ENCODE assay signal across 6 cellular contexts in the genomic region with DNA sequence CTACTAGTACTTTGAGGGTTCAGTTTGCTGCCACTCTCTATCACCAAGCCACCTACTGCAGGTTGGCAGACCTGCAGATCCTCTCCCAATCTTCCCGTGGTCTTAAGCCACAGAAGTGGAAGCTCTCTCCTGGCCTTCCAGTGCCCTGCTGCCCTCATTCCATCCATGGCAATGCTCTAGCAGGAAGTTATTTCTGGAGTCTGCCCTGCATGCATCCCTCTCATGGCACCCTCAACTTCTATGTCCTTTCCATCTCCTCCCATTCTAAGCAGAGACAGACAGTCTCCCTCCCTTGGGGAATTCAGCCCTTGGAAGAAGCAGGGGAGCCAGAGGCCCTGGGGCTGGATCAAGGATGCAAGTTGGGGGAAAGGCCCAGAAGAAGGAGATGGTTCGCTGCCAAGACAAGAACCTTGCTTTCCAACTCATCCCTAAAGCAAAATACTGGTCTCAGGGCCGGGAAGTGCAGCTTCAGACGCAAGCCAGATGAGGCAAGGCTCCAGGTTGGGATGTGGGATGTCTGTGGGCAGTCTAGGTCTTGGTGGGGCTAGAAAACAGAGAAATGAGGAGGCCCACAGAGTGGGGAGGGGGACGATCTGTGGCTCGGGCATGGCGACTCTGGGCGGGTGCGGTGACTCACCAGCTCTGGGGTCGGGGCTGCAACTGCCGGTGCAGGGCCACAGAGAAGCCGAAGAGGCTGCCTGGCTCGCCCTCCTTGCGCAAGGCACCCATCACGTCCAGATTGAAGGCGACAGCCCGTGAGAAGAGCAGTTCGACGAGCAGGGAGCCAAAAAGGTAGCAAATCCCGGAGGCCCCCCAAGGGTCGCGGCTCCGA. TPM values are rescaled to one million over a fixed set of nuclear protein-coding genes. Genes with fewer than 3 reads are reported as not detected.
A peak's percentile ranks its signal among the peaks of the same experiment; 100 is the strongest.
DNase-seq lines count a peak whose midpoint lies in the region; ATAC-seq, FAIRE-seq and TF ChIP-seq lines count a peak whose summit lies in the region.

No MANE protein-coding gene starts in this region.

- H3K4me3 Mint-ChIP-seq in natural killer cell treated with Interleukin-12 subunit alpha and Interleukin-12 subunit beta and Interleukin-15 and Interleukin-18, amount 100 ng/mL, for 72 hours: peak overlapping the region; percentile 80

- peak overlapping the region; percentile 66 for H3K4me3 ChIP-seq in HL-60 (replicated peaks; ENCODE audit: insufficient read depth, low read length)
- H3K4me3 ChIP-seq in GM12878: no peak overlapping the region

- TF ChIP-seq EP300 in GM12878 (IDR thresholded peaks at IDR 0.05; ENCODE audit: borderline replicate concordance in 1 of 2, control insufficient read depth in 1 of 2, low read depth in 2 of 2, low read length in 2 of 2): no peak

- TF ChIP-seq POLR2A in GM12878 (IDR thresholded peaks at IDR 0.05; ENCODE audit: low read depth, low read length): no peak

- 27% methylated on average over 23 of the region's 23 CpGs for whole genome bisulfite sequencing in GM12878 (ENCODE audit: insufficient coverage, insufficient replicate concordance, low lambda C conversion rate, missing lambda C conversion rate)

- peak overlapping the region; percentile 51; the same call in 1 of the 2 replicates for H3K4me2 ChIP-seq in GM12878 (ENCODE audit: control insufficient read depth, insufficient read depth)

- TF ChIP-seq RAD21 in GM12878 (IDR thresholded peaks at IDR 0.05; ENCODE audit: insufficient read depth, low read depth, low read length): no peak

- no peaks in the 10 kb centered on the region for H3K9me3 Mint-ChIP-seq in natural killer cell treated with Interleukin-12 subunit alpha and Interleukin-12 subunit beta and Interleukin-15 and Interleukin-18, amount 100 ng/mL, for 72 hours

- H3K4me1 ChIP-seq in GM12878 (ENCODE audit: control insufficient read depth, insufficient read depth, low read length): peaks cover 6% of the 10 kb centered on the region; the same call in 1 of the 2 replicates

- H3K36me3 Mint-ChIP-seq in natural killer cell treated with Interleukin-12 subunit alpha and Interleukin-12 subunit beta and Interleukin-15 and Interleukin-18, amount 100 ng/mL, for 72 hours: no peaks in the 10 kb centered on the region

- RAD21 ChIA-PET in GM12878 (lab: Charles Lee; ENCODE audit: unreplicated experiment): interaction anchor here (1.4 to 1.5 kb wide), 2 partner anchors 31 to 34 kb away, joined by 3 to 6 read pairs; no protein-coding TSS in a partner anchor

- intact Hi-C loops in GM12878 (cut with micrococcal nuclease; ENCODE audit: unreplicated experiment): no loop called here

- no TSS peak for BruUV-seq in GM12878 (replicated peaks; lab: Mats Ljungman, UMichigan)

- no peak overlapping the region for H2AFZ ChIP-seq in GM12878 (ENCODE audit: control insufficient read depth, low read depth, low read length)

- H3K9ac ChIP-seq in GM12878 (ENCODE audit: control insufficient read depth, insufficient read depth, low read length): no peak overlapping the region

- POLR2A ChIA-PET in GM12878 (lab: Charles Lee): interaction anchor here (0.6 kb wide), 1 partner anchor 22 kb away, joined by 3 read pairs; a partner anchor contains a TSS

- no peak for FAIRE-seq in GM12878 (lab: Jason Lieb, UNC)

- H3K27me3 ChIP-seq in HL-60 (ENCODE audit: insufficient read depth, poor library complexity, severe bottlenecking) (peaks cover 8% of the 10 kb centered on the region), GM12878 (replicated peaks in 1 of 2; ENCODE audit: control insufficient read depth in 2 of 2, insufficient read depth in 2 of 2, low read length in 1 of 2) (peaks cover 0 to 5% of the 10 kb centered on the region in 2 experiments; a peak in 2 of 4 replicates)

- no peaks in the 10 kb centered on the region for H3K36me3 ChIP-seq in GM12878 (ENCODE audit: control insufficient read depth in 2 of 2, insufficient read depth in 2 of 2, low read length in 1 of 2)

- no peak for DNase-seq in HL-60 (ENCODE audit: low read depth in 1 of 2, low spot score in 1 of 2)
- no peak for DNase-seq in GM12878 (ENCODE audit: low read depth, low spot score)
- DNase-seq in natural killer cell treated with Interleukin-12 subunit alpha and Interleukin-12 subunit beta and Interleukin-15 and Interleukin-18, amount 100 ng/mL, for 72 hours (ENCODE audit: low spot score): no peak

- H3K79me2 ChIP-seq in GM12878 (ENCODE audit: control insufficient read depth, insufficient read depth, low read length): no peaks in the 10 kb centered on the region

- in situ Hi-C loops in GM12878 (cut with MboI): no loop called here

- H4K20me1 ChIP-seq in GM12878 (ENCODE audit: control insufficient read depth, insufficient read depth): no peaks in the 10 kb centered on the region

- TF ChIP-seq CTCF in HL-60 (IDR thresholded peaks at IDR 0.05; ENCODE audit: insufficient read depth, low read length) (no peak), GM12878 (IDR thresholded peaks at IDR 0.05 in 2 of 3, conservative IDR thresholded peaks at IDR 0.05 in 1 of 3; ENCODE audit: control insufficient read depth in 2 of 3, extremely low read depth in 1 of 3, insufficient read depth in 1 of 3, low read depth in 3 of 3, low read length in 3 of 3) (no peak)

- ATAC-seq in GM12878 (0 out of 3 replicates have a peak, but pooled peaks have one; percentile 12), HG03460 (IDR thresholded peaks at IDR 0.05; ENCODE audit: unreplicated experiment) (no peak), HG02852 (IDR thresholded peaks at IDR 0.05; ENCODE audit: unreplicated experiment) (no peak), HG03159 (IDR thresholded peaks at IDR 0.05; ENCODE audit: unreplicated experiment) (no peak)
- ATAC-seq in natural killer cell treated with Interleukin-12 subunit alpha and Interleukin-12 subunit beta and Interleukin-15 and Interleukin-18, amount 100 ng/mL, for 72 hours: peak; percentile 51 to 64

- peaks cover 26 to 37% of the 10 kb centered on the region in 2 donors for H3K27me3 Mint-ChIP-seq in natural killer cell treated with Interleukin-12 subunit alpha and Interleukin-12 subunit beta and Interleukin-15 and Interleukin-18, amount 100 ng/mL, for 72 hours

- H3K9me3 ChIP-seq in GM12878 (replicated peaks; ENCODE audit: control insufficient read depth, insufficient read depth, low read length): no peaks in the 10 kb centered on the region

- H3K27ac Mint-ChIP-seq in natural killer cell treated with Interleukin-12 subunit alpha and Interleukin-12 subunit beta and Interleukin-15 and Interleukin-18, amount 100 ng/mL, for 72 hours: peak overlapping the region in 1 of 2 donors; percentile 43

- H3K27ac ChIP-seq in HL-60 (replicated peaks) (no peak overlapping the region), GM12878 (ENCODE audit: control insufficient read depth, insufficient read depth) (no peak overlapping the region)

- CTCF ChIA-PET in GM12878 (lab: Yijun Ruan, JAX): interaction anchor here (1.0 to 2.7 kb wide), 7 partner anchors 9 to 52 kb away, joined by 3 to 13 read pairs (median 4); a partner anchor contains a TSS

- peaks cover 19 to 22% of the 10 kb centered on the region in 2 donors for H3K4me1 Mint-ChIP-seq in natural killer cell treated with Interleukin-12 subunit alpha and Interleukin-12 subunit beta and Interleukin-15 and Interleukin-18, amount 100 ng/mL, for 72 hours (ENCODE audit: low read depth in 2 of 2)

- SMC1A ChIA-PET in GM12878 (lab: Charles Lee; ENCODE audit: uncharacterized antibody, unreplicated experiment): interaction anchor here (1.6 to 2.5 kb wide), 2 partner anchors 26 to 50 kb away, joined by 3 to 9 read pairs; a partner anchor contains a TSS

RNA-seq across cellular contexts. Expression of a gene that starts 0.6 kb away (rescaled TPM):
- 18.5 and 21.9 TPM in 2 replicates for total RNA-seq in GM12878 (2013; cell fraction: nucleolus; rRNA removed)
- total RNA-seq in GM12878 (2014; rRNA removed) (2.5 and 2.6 TPM in 2 replicates), GM12878 (2014; rRNA removed; fragmentation: Illumina TruSeq; extraction: Trizol) (0.69 and 1.0 TPM in 2 replicates), GM12878 (2021) (2.8 and 3.8 TPM in 2 replicates)
- 1.5 TPM for polyA plus RNA-seq in GM12878 (2011; ENCODE audit: low read depth)
- polyA plus RNA-seq in GM12878 (2011; rRNA removed) (3.4 and 5.1 TPM in 2 replicates), GM12878 (2014; fragmentation: Illumina TruSeq; extraction: Trizol) (1.4 TPM in 1 of 2 replicates, not detected in the other), GM12878 (2014; fragmentation: Nextera tagmentation; extraction: Ambion mirVana) (under 1 TPM; 0.18 to 0.39 TPM), GM12878 (2014; rRNA removed) (2.6 and 4.4 TPM in 2 replicates), GM12878 (2016; fragmentation: Nextera tagmentation; extraction: Ambion mirVana) (1 to 10 TPM; 1.4 to 1.6 TPM)
- polyA plus RNA-seq in GM12878 (2011; cell fraction: cytosol; rRNA removed): 2.2 and 3.6 TPM in 2 replicates
- 83.9 and 96.1 TPM in 2 replicates for polyA plus RNA-seq in GM12878 (2011; cell fraction: nucleus; rRNA removed)
- 4.8 and 5.6 TPM in 2 replicates for polyA plus RNA-seq in GM12878 (2012)
- polyA minus RNA-seq in GM12878 (2011; rRNA and poly(A)+ RNA removed): 2.9 and 4.3 TPM in 2 replicates
- polyA minus RNA-seq in GM12878 (2011; cell fraction: cytosol; rRNA and poly(A)+ RNA removed): 0.80 and 1.4 TPM in 2 replicates
- polyA minus RNA-seq in GM12878 (2011; cell fraction: nucleus; rRNA and poly(A)+ RNA removed): 9.2 and 9.6 TPM in 2 replicates
- total RNA-seq in natural killer cell treated with Interleukin-12 subunit alpha and Interleukin-12 subunit beta and Interleukin-15 and Interleukin-18, amount 100 ng/mL, for 72 hours: 1 to 10 TPM; 2.1 to 4.2 TPM

RNA-seq across cellular contexts. Expression of a gene that starts 8.8 kb away (rescaled TPM):
- 25.1 and 33.4 TPM in 2 replicates for total RNA-seq in GM12878 (2013; cell fraction: nucleolus; rRNA removed)
- 134 and 144 TPM in 2 replicates for total RNA-seq in GM12878 (2014; rRNA removed)
- total RNA-seq in GM12878 (2014; rRNA removed; fragmentation: Illumina TruSeq; extraction: Trizol): 126 and 128 TPM in 2 replicates
- total RNA-seq in GM12878 (2021): 131 and 141 TPM in 2 replicates
- 91.5 TPM for polyA plus RNA-seq in GM12878 (2011; ENCODE audit: low read depth)
- 102 and 156 TPM in 2 replicates for polyA plus RNA-seq in GM12878 (2011; rRNA removed)
- 248 and 288 TPM in 2 replicates for polyA plus RNA-seq in GM12878 (2011; cell fraction: cytosol; rRNA removed)
- polyA plus RNA-seq in GM12878 (2011; cell fraction: nucleus; rRNA removed): 100 and 116 TPM in 2 replicates
- 142 and 151 TPM in 2 replicates for polyA plus RNA-seq in GM12878 (2012)
- 86.6 and 141 TPM in 2 replicates for polyA plus RNA-seq in GM12878 (2014; fragmentation: Illumina TruSeq; extraction: Trizol)
- polyA plus RNA-seq in GM12878 (2014; fragmentation: Nextera tagmentation; extraction: Ambion mirVana): 100 to 1,000 TPM; 264 to 285 TPM
- polyA plus RNA-seq in GM12878 (2014; rRNA removed): 176 and 185 TPM in 2 replicates
- polyA plus RNA-seq in GM12878 (2016; fragmentation: Nextera tagmentation; extraction: Ambion mirVana): 100 to 1,000 TPM; 218 to 228 TPM
- polyA minus RNA-seq in GM12878 (2011; rRNA and poly(A)+ RNA removed): 65.8 and 84.2 TPM in 2 replicates
- 16.3 and 21.6 TPM in 2 replicates for polyA minus RNA-seq in GM12878 (2011; cell fraction: cytosol; rRNA and poly(A)+ RNA removed)
- polyA minus RNA-seq in GM12878 (2011; cell fraction: nucleus; rRNA and poly(A)+ RNA removed): 15.2 and 19.2 TPM in 2 replicates
- 10 to 100 TPM; 54.8 to 85.8 TPM for total RNA-seq in natural killer cell treated with Interleukin-12 subunit alpha and Interleukin-12 subunit beta and Interleukin-15 and Interleukin-18, amount 100 ng/mL, for 72 hours

RNA-seq across cellular contexts. Expression of a gene that starts 13.1 kb away (rescaled TPM):
- total RNA-seq in GM12878 (2013; cell fraction: nucleolus; rRNA removed): 24.9 and 25.4 TPM in 2 replicates
- total RNA-seq in GM12878 (2014; rRNA removed) (6.4 and 8.2 TPM in 2 replicates), GM12878 (2014; rRNA removed; fragmentation: Illumina TruSeq; extraction: Trizol) (5.7 and 6.7 TPM in 2 replicates), GM12878 (2021) (5.8 and 8.4 TPM in 2 replicates)
- polyA plus RNA-seq in GM12878 (2011; ENCODE audit: low read depth): 2.2 TPM
- polyA plus RNA-seq in GM12878 (2011; rRNA removed) (7.0 and 7.8 TPM in 2 replicates), GM12878 (2014; fragmentation: Illumina TruSeq; extraction: Trizol) (5.5 and 7.6 TPM in 2 replicates), GM12878 (2014; fragmentation: Nextera tagmentation; extraction: Ambion mirVana) (1 to 10 TPM; 2.6 to 3.1 TPM), GM12878 (2014; rRNA removed) (11.6 and 11.9 TPM in 2 replicates), GM12878 (2016; fragmentation: Nextera tagmentation; extraction: Ambion mirVana) (1 to 10 TPM; 5.8 to 7.1 TPM)
- polyA plus RNA-seq in GM12878 (2011; cell fraction: cytosol; rRNA removed): 7.5 and 10.6 TPM in 2 replicates
- polyA plus RNA-seq in GM12878 (2011; cell fraction: nucleus; rRNA removed): 22.2 and 32.5 TPM in 2 replicates
- 4.6 and 5.0 TPM in 2 replicates for polyA plus RNA-seq in GM12878 (2012)
- 6.7 and 7.7 TPM in 2 replicates for polyA minus RNA-seq in GM12878 (2011; rRNA and poly(A)+ RNA removed)
- polyA minus RNA-seq in GM12878 (2011; cell fraction: cytosol; rRNA and poly(A)+ RNA removed): 2.1 TPM in 1 of 2 replicates, not detected in the other
- polyA minus RNA-seq in GM12878 (2011; cell fraction: nucleus; rRNA and poly(A)+ RNA removed): 6.3 and 15.9 TPM in 2 replicates
- total RNA-seq in natural killer cell treated with Interleukin-12 subunit alpha and Interleukin-12 subunit beta and Interleukin-15 and Interleukin-18, amount 100 ng/mL, for 72 hours: 10 to 100 TPM; 10.2 to 11.7 TPM

RNA-seq across cellular contexts. Expression of a gene that starts 21.8 kb away (rescaled TPM):
- total RNA-seq in GM12878 (2013; cell fraction: nucleolus; rRNA removed): 44.4 and 46.9 TPM in 2 replicates
- 147 and 163 TPM in 2 replicates for total RNA-seq in GM12878 (2014; rRNA removed)
- 165 and 171 TPM in 2 replicates for total RNA-seq in GM12878 (2014; rRNA removed; fragmentation: Illumina TruSeq; extraction: Trizol)
- 171 and 173 TPM in 2 replicates for total RNA-seq in GM12878 (2021)
- polyA plus RNA-seq in GM12878 (2011; ENCODE audit: low read depth): 176 TPM
- polyA plus RNA-seq in GM12878 (2011; rRNA removed): 157 and 182 TPM in 2 replicates
- 168 and 246 TPM in 2 replicates for polyA plus RNA-seq in GM12878 (2011; cell fraction: cytosol; rRNA removed)
- polyA plus RNA-seq in GM12878 (2011; cell fraction: nucleus; rRNA removed): 88.0 and 94.4 TPM in 2 replicates
- 150 and 169 TPM in 2 replicates for polyA plus RNA-seq in GM12878 (2012)
- 142 and 156 TPM in 2 replicates for polyA plus RNA-seq in GM12878 (2014; fragmentation: Illumina TruSeq; extraction: Trizol)
- 100 to 1,000 TPM; 194 to 220 TPM for polyA plus RNA-seq in GM12878 (2014; fragmentation: Nextera tagmentation; extraction: Ambion mirVana)
- 166 and 193 TPM in 2 replicates for polyA plus RNA-seq in GM12878 (2014; rRNA removed)
- polyA plus RNA-seq in GM12878 (2016; fragmentation: Nextera tagmentation; extraction: Ambion mirVana): 100 to 1,000 TPM; 200 to 209 TPM
- 98.9 and 117 TPM in 2 replicates for polyA minus RNA-seq in GM12878 (2011; rRNA and poly(A)+ RNA removed)
- 27.9 and 34.6 TPM in 2 replicates for polyA minus RNA-seq in GM12878 (2011; cell fraction: cytosol; rRNA and poly(A)+ RNA removed)
- 12.7 and 25.9 TPM in 2 replicates for polyA minus RNA-seq in GM12878 (2011; cell fraction: nucleus; rRNA and poly(A)+ RNA removed)
- 100 to 1,000 TPM; 263 to 327 TPM for total RNA-seq in natural killer cell treated with Interleukin-12 subunit alpha and Interleukin-12 subunit beta and Interleukin-15 and Interleukin-18, amount 100 ng/mL, for 72 hours

RNA-seq across cellular contexts. Expression of a gene that starts 35.9 kb away (rescaled TPM):
- 7.2 and 7.6 TPM in 2 replicates for total RNA-seq in GM12878 (2013; cell fraction: nucleolus; rRNA removed)
- total RNA-seq in GM12878 (2014; rRNA removed) (3.1 and 5.2 TPM in 2 replicates), GM12878 (2014; rRNA removed; fragmentation: Illumina TruSeq; extraction: Trizol) (3.4 and 3.9 TPM in 2 replicates), GM12878 (2021) (15.2 and 15.4 TPM in 2 replicates)
- polyA plus RNA-seq in GM12878 (2011; ENCODE audit: low read depth): 3.0 TPM
- polyA plus RNA-seq in GM12878 (2011; rRNA removed) (3.7 and 5.8 TPM in 2 replicates), GM12878 (2014; fragmentation: Illumina TruSeq; extraction: Trizol) (5.7 and 6.7 TPM in 2 replicates), GM12878 (2014; fragmentation: Nextera tagmentation; extraction: Ambion mirVana) (1 to 10 TPM; 1.5 to 1.6 TPM), GM12878 (2014; rRNA removed) (9.9 and 13.0 TPM in 2 replicates), GM12878 (2016; fragmentation: Nextera tagmentation; extraction: Ambion mirVana) (under 1 TPM; 0.83 to 0.87 TPM)
- 6.5 and 8.8 TPM in 2 replicates for polyA plus RNA-seq in GM12878 (2011; cell fraction: cytosol; rRNA removed)
- polyA plus RNA-seq in GM12878 (2011; cell fraction: nucleus; rRNA removed): 8.5 and 9.2 TPM in 2 replicates
- polyA plus RNA-seq in GM12878 (2012): 7.4 TPM in 2 replicates
- 4.9 and 8.8 TPM in 2 replicates for polyA minus RNA-seq in GM12878 (2011; rRNA and poly(A)+ RNA removed)
- 3.1 and 5.5 TPM in 2 replicates for polyA minus RNA-seq in GM12878 (2011; cell fraction: cytosol; rRNA and poly(A)+ RNA removed)
- 2.9 and 4.8 TPM in 2 replicates for polyA minus RNA-seq in GM12878 (2011; cell fraction: nucleus; rRNA and poly(A)+ RNA removed)
- 10 to 100 TPM in 1 of 2 donors, 1 to 10 TPM in 1; 5.0 to 18.4 TPM for total RNA-seq in natural killer cell treated with Interleukin-12 subunit alpha and Interleukin-12 subunit beta and Interleukin-15 and Interleukin-18, amount 100 ng/mL, for 72 hours

Comparison
In these comparisons a context has a peak if more than half of its experiments do, and no peak if none do; other contexts are left out.
1. ATAC-seq: peak in GM12878 (single experiment) and natural killer cell treated with Interleukin-12 subunit alpha and Interleukin-12 subunit beta and Interleukin-15 and Interleukin-18, amount 100 ng/mL, for 72 hours (2 of 2); none in HG03460 (single experiment), HG02852 (single experiment) and HG03159 (single experiment).